ENCODE assay signal across 1 cellular context in genomic region chr10:87842776-87843497, GRCh38.
TF ChIP-seq lines count a peak whose summit lies in the region.

No MANE protein-coding gene starts in this region.

TF ChIP-seq in H1, 55 proteins besides CTCF, POLR2A, EP300 and RAD21 (continued from another document):
- TF ChIP-seq CHD7 (IDR thresholded peaks at IDR 0.05; ENCODE audit: insufficient replicate concordance, low read length) (no peak), TBP (IDR thresholded peaks at IDR 0.05; ENCODE audit: low read depth, low read length) (no peak), EZH2 (IDR thresholded peaks at IDR 0.05; ENCODE audit: low read depth, low read length, severe bottlenecking) (no peak), SIRT6 (IDR thresholded peaks at IDR 0.05; ENCODE audit: low read length) (no peak), ASH2L (IDR thresholded peaks at IDR 0.05; ENCODE audit: low read length) (no peak), JUND (IDR thresholded peaks at IDR 0.05; ENCODE audit: low read length) (no peak), TCF12 (IDR thresholded peaks at IDR 0.05; ENCODE audit: low read depth, low read length) (no peak), GABPA (IDR thresholded peaks at IDR 0.05; ENCODE audit: borderline replicate concordance, insufficient read depth, low read length) (no peak), CTBP2 (IDR thresholded peaks at IDR 0.05; ENCODE audit: borderline replicate concordance, insufficient read depth, insufficient read length, low read length) (no peak), CHD1 (IDR thresholded peaks at IDR 0.05; ENCODE audit: low read depth, low read length) (no peak), POLR2AphosphoS5 (IDR thresholded peaks at IDR 0.05; ENCODE audit: low read depth, low read length) (no peak), SIX5 (IDR thresholded peaks at IDR 0.05; ENCODE audit: low read depth, low read length) (no peak), KDM1A (IDR thresholded peaks at IDR 0.05; ENCODE audit: borderline replicate concordance, low read length) (no peak), BACH1 (IDR thresholded peaks at IDR 0.05; ENCODE audit: low read length) (no peak), SRF (IDR thresholded peaks at IDR 0.05; ENCODE audit: low read depth, low read length) (no peak), MAFK (IDR thresholded peaks at IDR 0.05; ENCODE audit: low read depth, low read length) (no peak)
TF ChIP-seq in H1: peak in this region for 0.
